ENCODE assay signal across 2 cellular contexts in the genomic region with DNA sequence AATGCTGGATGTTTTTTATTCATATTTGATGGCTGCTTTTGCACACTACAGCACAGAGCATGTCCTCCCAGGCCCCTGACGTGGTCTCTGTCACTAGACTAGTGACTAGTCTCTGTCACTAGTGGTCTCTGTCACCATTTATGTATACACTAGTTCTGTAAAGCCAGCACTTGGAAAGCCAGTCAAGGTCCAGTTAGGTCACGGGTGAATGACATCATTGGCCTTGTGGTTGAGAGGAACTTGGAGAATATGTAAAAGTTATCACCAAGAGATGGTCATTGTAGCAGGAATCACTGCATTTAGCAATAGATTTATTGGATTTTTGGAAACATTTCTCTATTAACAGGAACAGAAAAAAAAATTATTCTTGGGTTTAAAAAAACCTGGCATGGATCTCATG.
TF ChIP-seq lines count a peak whose summit lies in the region.

No MANE protein-coding gene starts in this region.

TF ChIP-seq in HepG2, 621 proteins besides CTCF, POLR2A, EP300 and RAD21:
- TF ChIP-seq CREB1 (IDR thresholded peaks at IDR 0.05) (0 out of 2 replicates have a peak, but pooled peaks have one; percentile 5), CREB1 (CRISPR knock-in tag; IDR thresholded peaks at IDR 0.05) (no peak)
- TF ChIP-seq, protein P1, sequence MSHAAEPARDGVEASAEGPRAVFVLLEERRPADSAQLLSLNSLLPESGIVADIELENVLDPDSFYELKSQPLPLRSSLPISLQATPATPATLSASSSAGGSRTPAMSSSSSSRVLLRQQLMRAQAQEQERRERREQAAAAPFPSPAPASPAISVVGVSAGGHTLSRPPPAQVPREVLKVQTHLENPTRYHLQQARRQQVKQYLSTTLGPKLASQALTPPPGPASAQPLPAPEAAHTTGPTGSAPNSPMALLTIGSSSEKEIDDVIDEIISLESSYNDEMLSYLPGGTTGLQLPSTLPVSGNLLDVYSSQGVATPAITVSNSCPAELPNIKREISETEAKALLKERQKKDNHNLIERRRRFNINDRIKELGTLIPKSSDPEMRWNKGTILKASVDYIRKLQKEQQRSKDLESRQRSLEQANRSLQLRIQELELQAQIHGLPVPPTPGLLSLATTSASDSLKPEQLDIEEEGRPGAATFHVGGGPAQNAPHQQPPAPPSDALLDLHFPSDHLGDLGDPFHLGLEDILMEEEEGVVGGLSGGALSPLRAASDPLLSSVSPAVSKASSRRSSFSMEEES (CRISPR knock-in tag; IDR thresholded peaks at IDR 0.05), result no peak

TF ChIP-seq in H1, 55 proteins besides CTCF, POLR2A, EP300 and RAD21:
- no peak for TF ChIP-seq KDM4A (IDR thresholded peaks at IDR 0.05; ENCODE audit: low read depth, low read length, severe bottlenecking)
- no peak for TF ChIP-seq RBBP5 (IDR thresholded peaks at IDR 0.05; ENCODE audit: borderline replicate concordance, low read depth, low read length)
- no peak for TF ChIP-seq BCL11A (IDR thresholded peaks at IDR 0.05; ENCODE audit: low read depth in 2 of 2, low read length in 2 of 2)
- no peak for TF ChIP-seq JUN (IDR thresholded peaks at IDR 0.05; ENCODE audit: low read depth, low read length)
- TF ChIP-seq SP2 (IDR thresholded peaks at IDR 0.05; ENCODE audit: low read length), result no peak
- TF ChIP-seq SUZ12 (IDR thresholded peaks at IDR 0.05; ENCODE audit: low read length), result no peak
- no peak for TF ChIP-seq GABPA (IDR thresholded peaks at IDR 0.05; ENCODE audit: borderline replicate concordance, insufficient read depth, low read length)
TF ChIP-seq in H1: peak in this region for 0.
